In genomic region chr19:22052644-22053013, GRCh38 we compare ENCODE assay signal across 8 cellular contexts. TPM values are rescaled to one million over a fixed set of nuclear protein-coding genes. Genes with fewer than 3 reads are reported as not detected.
DNase-seq lines count a peak whose midpoint lies in the region; ATAC-seq and TF ChIP-seq lines count a peak whose summit lies in the region.

No MANE protein-coding gene starts in this region.

- ATAC-seq in GM21360 (IDR thresholded peaks at IDR 0.05; ENCODE audit: unreplicated experiment) (peak; percentile 24), HG03521 (IDR thresholded peaks at IDR 0.05; ENCODE audit: unreplicated experiment) (peak; percentile 27), GM18511 (IDR thresholded peaks at IDR 0.05; ENCODE audit: unreplicated experiment) (no peak)
- ATAC-seq in naive thymus-derived CD8-positive, alpha-beta T cell: peak; percentile 46 to 52

- TF ChIP-seq CTCF in cardiac fibroblast (IDR thresholded peaks at IDR 0.05; ENCODE audit: low read depth, low read length): no peak

- H3K36me3 Mint-ChIP-seq in naive thymus-derived CD8-positive, alpha-beta T cell: peaks cover 0 to 13% (median 9%) of the 10 kb centered on the region in 3 donors

- POLR2A ChIA-PET in naive thymus-derived CD8-positive, alpha-beta T cell (lab: Charles Lee): interaction anchor here (0.9 to 1.5 kb wide), 9 partner anchors 10 to 1981 kb away, joined by 3 to 5 read pairs (median 3); partner anchors contain the start of genes ZNF429, ZNF43 and ZNF493

- peak overlapping the region; percentile 33 to 59 for H3K4me3 ChIP-seq in cardiac fibroblast (replicated peaks in 1 of 2; ENCODE audit: low read depth in 2 of 2, low read length in 2 of 2)

- peak overlapping the region; percentile 66 to 97 (median 92) for H3K27ac Mint-ChIP-seq in naive thymus-derived CD8-positive, alpha-beta T cell

- H3K4me3 Mint-ChIP-seq in naive thymus-derived CD8-positive, alpha-beta T cell: peak overlapping the region; percentile 90 to 98 (median 94)

- H3K27me3 Mint-ChIP-seq in naive thymus-derived CD8-positive, alpha-beta T cell: no peaks in the 10 kb centered on the region

- peaks cover 0 to 23% (median 10%) of the 10 kb centered on the region in 9 donors for H3K9me3 Mint-ChIP-seq in naive thymus-derived CD8-positive, alpha-beta T cell

- DNase-seq in cardiac fibroblast (ENCODE audit: low read depth in 2 of 2): no peak
- peak in 4 of 10 donors; percentile 3 to 19 (median 10) for DNase-seq in naive thymus-derived CD8-positive, alpha-beta T cell
- no peak for DNase-seq in KG1 (lab: John Stamatoyannopoulos, UW)
- DNase-seq in H4 (ENCODE audit: low spot score): no peak
- DNase-seq in SW 1271 (lab: John Stamatoyannopoulos, UW): no peak

- peaks cover 0 to 8% (median 6%) of the 10 kb centered on the region in 4 donors for H3K4me1 Mint-ChIP-seq in naive thymus-derived CD8-positive, alpha-beta T cell

RNA-seq across cellular contexts. Expression of gene ZNF257, which starts 0.3 kb away (rescaled TPM):
- 1 to 10 TPM; 6.6 to 7.6 TPM for total RNA-seq in naive thymus-derived CD8-positive, alpha-beta T cell
- 1 to 10 TPM; 2.3 to 6.9 (median 3.0) TPM for polyA plus RNA-seq in naive thymus-derived CD8-positive, alpha-beta T cell
- total RNA-seq in H4 (2014; rRNA removed; shearing (Covaris generic)): 1.8 and 3.2 TPM in 2 replicates

RNA-seq across cellular contexts. Expression of gene ZNF208, which starts 41.9 kb away (rescaled TPM):
- 1 to 10 TPM; 3.2 to 3.3 TPM for total RNA-seq in naive thymus-derived CD8-positive, alpha-beta T cell
- under 1 TPM in 2 of 3 donors, not detected in 1; 0.08 to 0.24 TPM for polyA plus RNA-seq in naive thymus-derived CD8-positive, alpha-beta T cell
- 0.33 and 2.8 TPM in 2 replicates for total RNA-seq in H4 (2014; rRNA removed; shearing (Covaris generic))
